Comparison of ENCODE assay signal across 1 cellular context in the genomic region with DNA sequence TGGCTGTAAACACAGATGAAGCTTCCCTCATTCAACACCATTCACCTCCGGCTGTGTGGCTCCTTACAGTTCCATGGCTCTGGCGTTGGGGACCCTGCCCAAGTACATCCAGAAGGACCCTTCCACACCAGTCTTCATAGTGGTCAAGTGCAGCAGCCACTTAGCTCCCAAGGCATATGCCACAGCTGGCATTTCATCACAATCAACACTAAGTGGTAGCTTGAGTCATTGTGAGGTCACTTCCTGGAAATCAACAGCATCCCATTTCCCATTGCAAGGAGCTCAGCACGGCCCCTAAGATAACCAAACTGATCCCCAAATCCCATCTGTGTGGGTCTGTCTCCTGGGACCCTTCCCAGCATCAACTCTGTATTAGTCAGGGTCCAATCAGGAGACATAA.
A peak's percentile ranks its signal among the peaks of the same experiment; 100 is the strongest.
TF ChIP-seq lines count a peak whose summit lies in the region.

No MANE protein-coding gene starts in this region.

TF ChIP-seq in endothelial cell of umbilical vein, 7 proteins besides CTCF, POLR2A, EP300 and RAD21 (continued from another document):
- TF ChIP-seq GATA2 (IDR thresholded peaks at IDR 0.05; ENCODE audit: insufficient read depth, insufficient read length, low read depth, low read length) (peak; percentile 25), JUN (IDR thresholded peaks at IDR 0.05; ENCODE audit: borderline replicate concordance, insufficient read depth, insufficient read length, low read depth) (peak; percentile 46)
